ENCODE assay signal across 8 cellular contexts in genomic region chr6:12288844-12289654, GRCh38. TPM values are rescaled to one million over a fixed set of nuclear protein-coding genes. Genes with fewer than 3 reads are reported as not detected.
A peak's percentile ranks its signal among the peaks of the same experiment; 100 is the strongest.
DNase-seq lines count a peak whose midpoint lies in the region; ATAC-seq and TF ChIP-seq lines count a peak whose summit lies in the region.

No MANE protein-coding gene starts in this region.

- peaks cover 68% of the 10 kb centered on the region for H3F3A ChIP-seq in PC-9 (ENCODE audit: insufficient read depth, low read depth)

- peaks cover 70% of the 10 kb centered on the region for H3K4me1 Mint-ChIP-seq in HFFc6 (ENCODE audit: low read depth)
- peaks cover 21% of the 10 kb centered on the region for H3K4me1 Mint-ChIP-seq in activated T-helper 2 cell treated with anti-CD3 and anti-CD28 coated beads, Interferon-gamma antibody, Interleukin-2, Interleukin-4, amounts not matched to agents 10 μg/mL and 5 μg/mL and 100 μg/mL, durations not matched to agents 14 hours and 24 hours and 36 hours (ENCODE audit: low read depth)
- peaks cover 45% of the 10 kb centered on the region for H3K4me1 Mint-ChIP-seq in osteocyte (ENCODE audit: unreplicated experiment)

- H3K9me2 ChIP-seq in PC-9 (ENCODE audit: insufficient read depth): no peaks in the 10 kb centered on the region

- peak overlapping the region; percentile 88 for H3K27ac Mint-ChIP-seq in HFFc6
- H3K27ac Mint-ChIP-seq in activated T-helper 2 cell treated with anti-CD3 and anti-CD28 coated beads, Interferon-gamma antibody, Interleukin-2, Interleukin-4, amounts not matched to agents 10 μg/mL and 5 μg/mL and 100 μg/mL, durations not matched to agents 14 hours and 24 hours and 36 hours: no peak overlapping the region
- H3K27ac Mint-ChIP-seq in osteocyte (ENCODE audit: unreplicated experiment): peak overlapping the region; percentile 86

- TF ChIP-seq CTCF in HFFc6 (IDR thresholded peaks at IDR 0.05): peak; percentile 91
- peak; percentile 99 for TF ChIP-seq CTCF in PC-9 (conservative IDR thresholded peaks at IDR 0.05)
- TF ChIP-seq CTCF in osteocyte (IDR thresholded peaks at IDR 0.05): peak; percentile 85

- intact Hi-C loops in PC-9 (cut with micrococcal nuclease; ENCODE audit: unreplicated experiment): loop anchor here (1.0 to 10.0 kb wide), 10 partner anchors 25 to 704 kb away; no protein-coding TSS in a partner anchor
- intact Hi-C loops in activated T-helper 2 cell treated with anti-CD3 and anti-CD28 coated beads, Interferon-gamma antibody, Interleukin-2, Interleukin-4, amounts not matched to agents 10 μg/mL and 5 μg/mL and 100 μg/mL, durations not matched to agents 14 hours and 24 hours and 36 hours (cut with micrococcal nuclease): loop anchor here (1.0 to 5.0 kb wide), 4 partner anchors 47 to 704 kb away; no protein-coding TSS in a partner anchor
- intact Hi-C loops in aorta (cut with DNase I): loop anchor here in 1 of 2 donors (2.0 kb wide), 1 partner anchor 314 kb away; no protein-coding TSS in a partner anchor

- H3K4me2 ChIP-seq in PC-9: peak overlapping the region; percentile 90

- H4K20me1 ChIP-seq in PC-9 (ENCODE audit: insufficient read depth): no peaks in the 10 kb centered on the region

- H3K9me3 Mint-ChIP-seq in HFFc6 (no peaks in the 10 kb centered on the region), osteocyte (ENCODE audit: unreplicated experiment) (no peaks in the 10 kb centered on the region)
- no peaks in the 10 kb centered on the region for H3K9me3 Mint-ChIP-seq in activated T-helper 2 cell treated with anti-CD3 and anti-CD28 coated beads, Interferon-gamma antibody, Interleukin-2, Interleukin-4, amounts not matched to agents 10 μg/mL and 5 μg/mL and 100 μg/mL, durations not matched to agents 14 hours and 24 hours and 36 hours

- H3K36me3 Mint-ChIP-seq in HFFc6 (ENCODE audit: low read depth) (peaks cover 3% of the 10 kb centered on the region; the same call in 1 of the 2 replicates), osteocyte (ENCODE audit: unreplicated experiment) (peaks cover 5% of the 10 kb centered on the region)
- no peaks in the 10 kb centered on the region for H3K36me3 Mint-ChIP-seq in activated T-helper 2 cell treated with anti-CD3 and anti-CD28 coated beads, Interferon-gamma antibody, Interleukin-2, Interleukin-4, amounts not matched to agents 10 μg/mL and 5 μg/mL and 100 μg/mL, durations not matched to agents 14 hours and 24 hours and 36 hours (ENCODE audit: low read depth)

- no peaks in the 10 kb centered on the region for H3K27me3 ChIP-seq in PC-9 (ENCODE audit: insufficient read depth, low read depth)
- H3K27me3 ChIP-seq in aorta (ENCODE audit: control insufficient read depth in 1 of 2, insufficient read depth in 2 of 2, low read length in 1 of 2): no peaks in the 10 kb centered on the region

- H3K4me1 ChIP-seq in PC-9 (replicated peaks; ENCODE audit: insufficient read depth): peaks cover 60% of the 10 kb centered on the region
- no peaks in the 10 kb centered on the region for H3K4me1 ChIP-seq in aorta (ENCODE audit: control insufficient read depth in 1 of 2, insufficient read depth in 2 of 2, low read length in 2 of 2)

- H3K4me3 Mint-ChIP-seq in HFFc6 (peak overlapping the region; percentile 94), osteocyte (ENCODE audit: unreplicated experiment) (peak overlapping the region; percentile 86)
- H3K4me3 Mint-ChIP-seq in activated T-helper 2 cell treated with anti-CD3 and anti-CD28 coated beads, Interferon-gamma antibody, Interleukin-2, Interleukin-4, amounts not matched to agents 10 μg/mL and 5 μg/mL and 100 μg/mL, durations not matched to agents 14 hours and 24 hours and 36 hours (ENCODE audit: low read depth): peak overlapping the region; percentile 79

- in situ Hi-C loops in Caki2 (cut with HindIII; ENCODE audit: low pct_unique_long_range_greater_than_20kb, low sequenced_read_pairs): no loop called here

- H2AFZ ChIP-seq in PC-9: peak overlapping the region; percentile 67

- WGBS in aorta, 2 donors: 43 to 44% methylated on average over 10 of the region's 10 CpGs

- TSS peak; percentile 77 for BruUV-seq in PC-9 (replicated peaks; lab: Mats Ljungman, UMichigan)

- peak; percentile 60 for ATAC-seq in aorta (ENCODE audit: low FRiP score)

- CTCF ChIA-PET in PC-9 (lab: Charles Lee): interaction anchor here (0.5 to 1.9 kb wide), 11 partner anchors 9 to 638 kb away, joined by 3 to 13 read pairs (median 5); no protein-coding TSS in a partner anchor

- DNase-seq in Caki2 (ENCODE audit: low read depth): peak; percentile 75
- peak; percentile 63 for DNase-seq in HFFc6
- peak; percentile 77 to 83 for DNase-seq in PC-9
- peak; percentile 26 for DNase-seq in activated T-helper 2 cell treated with anti-CD3 and anti-CD28 coated beads, Interferon-gamma antibody, Interleukin-2, Interleukin-4, amounts not matched to agents 10 μg/mL and 5 μg/mL and 100 μg/mL, durations not matched to agents 14 hours and 24 hours and 36 hours (ENCODE audit: low spot score)
- DNase-seq in germinal center (ENCODE audit: low spot score): peak; percentile 66
- no peak for DNase-seq in osteocyte (ENCODE audit: extremely low spot score, unreplicated experiment)
- DNase-seq in aorta: peak in 1 of 2 donors; percentile 58
- no peak for DNase-seq in NCI-H345 (lab: John Stamatoyannopoulos, UW)

- H3K27ac ChIP-seq in PC-9 (peak overlapping the region; percentile 92), aorta (ENCODE audit: low read depth in 1 of 2, low read length in 2 of 2) (peak overlapping the region in 1 of 2 donors; percentile 88)

- H3K27me3 Mint-ChIP-seq in HFFc6 (ENCODE audit: insufficient read depth) (peaks cover 4% of the 10 kb centered on the region; the same call in 1 of the 2 replicates), osteocyte (ENCODE audit: unreplicated experiment) (no peaks in the 10 kb centered on the region)
- peaks cover 55% of the 10 kb centered on the region for H3K27me3 Mint-ChIP-seq in activated T-helper 2 cell treated with anti-CD3 and anti-CD28 coated beads, Interferon-gamma antibody, Interleukin-2, Interleukin-4, amounts not matched to agents 10 μg/mL and 5 μg/mL and 100 μg/mL, durations not matched to agents 14 hours and 24 hours and 36 hours (ENCODE audit: low read depth)

- H3K79me2 ChIP-seq in PC-9 (ENCODE audit: low read depth): peaks cover 20% of the 10 kb centered on the region

- POLR2A ChIA-PET in PC-9 (lab: Charles Lee; ENCODE audit: unreplicated experiment): interaction anchor here (0.5 to 1.6 kb wide), 7 partner anchors 23 to 706 kb away, joined by 3 to 18 read pairs (median 5); no protein-coding TSS in a partner anchor

- H3K4me3 ChIP-seq in PC-9 (peak overlapping the region; percentile 72), aorta (ENCODE audit: low read length in 2 of 2) (peak overlapping the region; percentile 76 to 93)

- H3K9me3 ChIP-seq in PC-9 (ENCODE audit: insufficient read depth, low read depth): no peaks in the 10 kb centered on the region
- H3K9me3 ChIP-seq in aorta (ENCODE audit: control insufficient read depth, low read length): no peaks in the 10 kb centered on the region

- H3K36me3 ChIP-seq in PC-9 (ENCODE audit: low read depth) (peaks cover 13% of the 10 kb centered on the region), aorta (ENCODE audit: control insufficient read depth in 1 of 2, insufficient read depth in 2 of 2, low read length in 1 of 2) (no peaks in the 10 kb centered on the region)

RNA-seq across cellular contexts. Expression of gene EDN1, which starts 1.1 kb away (rescaled TPM):
- 1.2 and 9.5 TPM in 2 replicates for total RNA-seq in Caki2 (2014; rRNA removed; shearing (Covaris generic); ENCODE audit: low replicate concordance)
- total RNA-seq in HFFc6 (2021; fragmentation: NEBNext Ultra II Directional; extraction: Animal tissue kit (Norgen Biotek cat#: 25700)): 1 to 10 TPM; 2.6 to 7.4 (median 3.7) TPM
- total RNA-seq in PC-9 (2021): 3.3 and 5.9 TPM in 2 replicates
- total RNA-seq in activated T-helper 2 cell treated with anti-CD3 and anti-CD28 coated beads, Interferon-gamma antibody, Interleukin-2, Interleukin-4, amounts not matched to agents 10 μg/mL and 5 μg/mL and 100 μg/mL, durations not matched to agents 14 hours and 24 hours and 36 hours: 0.09 TPM in 2 replicates
- total RNA-seq in osteocyte: 10.9 and 13.2 TPM in 2 replicates
- 1 to 10 TPM; 3.4 to 10.0 TPM for total RNA-seq in aorta
- 10 to 100 TPM in 1 of 2 donors, 1 to 10 TPM in 1; 3.3 to 10.7 TPM for polyA plus RNA-seq in aorta

Comparison
In these comparisons a context has a peak if more than half of its experiments do, and no peak if none do; other contexts are left out.
1. DNase-seq: peak in Caki2 (single experiment), HFFc6 (single experiment), PC-9 (2 of 2), activated T-helper 2 cell treated with anti-CD3 and anti-CD28 coated beads, Interferon-gamma antibody, Interleukin-2, Interleukin-4, amounts not matched to agents 10 μg/mL and 5 μg/mL and 100 μg/mL, durations not matched to agents 14 hours and 24 hours and 36 hours (single experiment) and germinal center (single experiment); none in osteocyte (single experiment) and NCI-H345 (single experiment).
2. Peak in every context shown above with its lines, with median percentiles within 50 percentile points of each other: H3K4me3 Mint-ChIP-seq and CTCF ChIP-seq.